26 cellular contexts compared by ENCODE assay signal in genomic region chr7:155094636-155095035, GRCh38. TPM values are rescaled to one million over a fixed set of nuclear protein-coding genes. Genes with fewer than 3 reads are reported as not detected.
"Had no signal": no experiment of that assay in that cellular context is flagged by ENCODE, and none has a peak within 500 bp of the region (broad histone marks: within the 10 kb centered on the region; RNA-seq: fewer than 3 reads in every experiment).

No MANE protein-coding gene starts in this region.

- H3K4me2 ChIP-seq: hepatocyte had no signal

- H3K4me1 ChIP-seq: left ventricle myocardium inferior, pancreas, prostate gland, spleen, stomach, testis, tibial artery, upper lobe of right lung had no signal

- ATAC-seq: naive thymus-derived CD4-positive, alpha-beta T cell; natural killer cell treated with Interleukin-12 subunit alpha and Interleukin-12 subunit beta and Interleukin-15 and Interleukin-18, amount 100 ng/mL, for 72 hours; pancreas; right cardiac atrium; sciatic nerve; stimulated activated naive B cell treated with anti-CD40 and anti-IgM and Interleukin-4, amounts not matched to agents 10 μg/mL and 1 μg/mL and 100 μg/mL, for 72 hours; stimulated activated naive CD8-positive, alpha-beta T cell treated with anti-CD3 and anti-CD28 coated beads, Interleukin-15, Interleukin-2, amounts not matched to agents 100 U/mL and 50 U/mL, for 24 hours; upper lobe of right lung had no signal

- H3K27me3 ChIP-seq: hepatocyte, pancreas, testis, upper lobe of right lung had no signal

- H3K36me3 ChIP-seq: left ventricle myocardium inferior, pancreas, prostate gland, spleen, stomach, tibial artery, upper lobe of right lung had no signal

- H3K9me3 ChIP-seq: left ventricle myocardium inferior, pancreas, prostate gland, stomach, testis, tibial artery, upper lobe of right lung had no signal

- DNase-seq: islet precursor cell; left ventricle myocardium inferior; mesendoderm; naive thymus-derived CD4-positive, alpha-beta T cell; pancreas; posterior cingulate gyrus; retina; right cardiac atrium; small intestine; spleen; stimulated activated naive B cell treated with anti-CD40 and anti-IgM and Interleukin-4, amounts not matched to agents 10 μg/mL and 1 μg/mL and 100 μg/mL, for 72 hours; stimulated activated naive CD8-positive, alpha-beta T cell treated with anti-CD3 and anti-CD28 coated beads, Interleukin-15, Interleukin-2, amounts not matched to agents 100 U/mL and 50 U/mL, for 24 hours; stomach; testis; tibial artery; trophoblast cell; upper lobe of right lung had no signal

- H3K27ac ChIP-seq: hepatocyte, left ventricle myocardium inferior, pancreas, prostate gland, spleen, stomach, testis, tibial artery, upper lobe of right lung had no signal

- H3K4me3 ChIP-seq: hepatocyte, left ventricle myocardium inferior, lung, pancreas, prostate gland, spleen, stomach, testis, tibial artery, upper lobe of right lung had no signal

RNA-seq across cellular contexts. Expression of gene HTR5A, which starts 24.5 kb away (rescaled TPM):
- total RNA-seq: hepatocyte; kidney epithelial cell; left ventricle myocardium inferior; lower leg skin; lung; mesothelial cell of epicardium; naive thymus-derived CD4-positive, alpha-beta T cell; natural killer cell treated with Interleukin-12 subunit alpha and Interleukin-12 subunit beta and Interleukin-15 and Interleukin-18, amount 100 ng/mL, for 72 hours; omental fat pad; pancreas; prostate gland; right cardiac atrium; sciatic nerve; spleen; stomach; upper lobe of right lung had no signal
- polyA plus RNA-seq: hepatocyte; lung; naive thymus-derived CD4-positive, alpha-beta T cell; pancreas; right cardiac atrium; spleen; stomach had no signal
